ENCODE assay signal across 13 cellular contexts in genomic region chr20:2290486-2290885, GRCh38. TPM values are rescaled to one million over a fixed set of nuclear protein-coding genes. Genes with fewer than 3 reads are reported as not detected.
DNase-seq lines count a peak whose midpoint lies in the region; ATAC-seq and TF ChIP-seq lines count a peak whose summit lies in the region.
"Had no signal": no experiment of that assay in that cellular context is flagged by ENCODE, and none has a peak within 500 bp of the region (broad histone marks: within the 10 kb centered on the region; RNA-seq: fewer than 3 reads in every experiment).

No MANE protein-coding gene starts in this region.

- H3K4me1 ChIP-seq in mesodermal cell (ENCODE audit: control insufficient read depth, insufficient read depth, low read length, poor library complexity, severe bottlenecking), result peaks cover 12% of the 10 kb centered on the region

- intact Hi-C loops in CD14-positive monocyte (cut with micrococcal nuclease), result loop anchor here in 1 of 2 donors (10.0 kb wide), 1 partner anchor 164 kb away; no protein-coding TSS in a partner anchor

- peak overlapping the region; percentile 57 to 99 (median 76) for H3K27ac Mint-ChIP-seq in CD14-positive monocyte
- H3K27ac Mint-ChIP-seq in chondrocyte (ENCODE audit: unreplicated experiment), result no peak overlapping the region
- H3K27ac Mint-ChIP-seq: CD4-positive, alpha-beta T cell had no signal

- H3K4me3 Mint-ChIP-seq in CD14-positive monocyte (no peak overlapping the region), chondrocyte (ENCODE audit: unreplicated experiment) (no peak overlapping the region)
- H3K4me3 Mint-ChIP-seq: CD4-positive, alpha-beta T cell had no signal

- H3K27ac ChIP-seq in mesodermal cell (ENCODE audit: low read depth, low read length, severe bottlenecking), result peak overlapping the region; percentile 72
- H3K27ac ChIP-seq: GM23248 had no signal

- WGBS in mesodermal cell (ENCODE audit: insufficient coverage in 2 of 2), 2 experiments, result 98% methylated on average over 3 to 5 of the region's 5 CpGs

- H3K4me1 Mint-ChIP-seq in CD14-positive monocyte (peaks cover 60% of the 10 kb centered on the region), chondrocyte (ENCODE audit: low read depth) (no peaks in the 10 kb centered on the region)

- H3K27me3 Mint-ChIP-seq in CD14-positive monocyte (ENCODE audit: low read depth in 3 of 3) (peaks cover 0 to 2% (median 0%) of the 10 kb centered on the region in 3 donors), chondrocyte (ENCODE audit: low read depth) (peaks cover 8% of the 10 kb centered on the region)

- no peak overlapping the region for H3K4me3 ChIP-seq in mesodermal cell (ENCODE audit: extremely low read depth, insufficient read depth, low read length, poor library complexity, severe bottlenecking)
- H3K4me3 ChIP-seq: GM23248 had no signal

- H3K9me3 ChIP-seq in mesodermal cell (ENCODE audit: control insufficient read depth, low read length), result no peaks in the 10 kb centered on the region

- H3K36me3 ChIP-seq in mesodermal cell (ENCODE audit: control insufficient read depth, insufficient read depth, low read length), result no peaks in the 10 kb centered on the region

- DNase-seq in CD14-positive monocyte (ENCODE audit: low spot score), result no peak
- peak; percentile 36 for DNase-seq in chondrocyte (ENCODE audit: low spot score)
- no peak for DNase-seq in GM19238 (ENCODE audit: insufficient read length, low spot score)
- DNase-seq: Calu3; CD4-positive, alpha-beta T cell; DMS 273 treated with DMSO at 0.1 percent for 48 hours; GM23248 had no signal

- H3K36me3 Mint-ChIP-seq in CD14-positive monocyte (peaks cover 0 to 5% of the 10 kb centered on the region in 2 donors), chondrocyte (ENCODE audit: low read depth) (no peaks in the 10 kb centered on the region)

- no peaks in the 10 kb centered on the region for H3K9me3 Mint-ChIP-seq in CD14-positive monocyte
- H3K9me3 Mint-ChIP-seq in chondrocyte (ENCODE audit: low read depth), result no peaks in the 10 kb centered on the region
- H3K9me3 Mint-ChIP-seq: CD4-positive, alpha-beta T cell had no signal

- ATAC-seq in esophagus mucosa, result no peak
- no peak for ATAC-seq in GM18867 (IDR thresholded peaks at IDR 0.05; ENCODE audit: unreplicated experiment)
- ATAC-seq: HCT116 had no signal

- no peak for TF ChIP-seq CTCF in CD14-positive monocyte (IDR thresholded peaks at IDR 0.05)
- TF ChIP-seq CTCF in chondrocyte (IDR thresholded peaks at IDR 0.05), result no peak

RNA-seq across cellular contexts. Expression of gene TGM3, which starts 5.3 kb away (rescaled TPM):
- polyA plus RNA-seq in CD14-positive monocyte, result not detected
- total RNA-seq in chondrocyte, result not detected in 3 replicates
- 0.74 TPM for polyA plus RNA-seq in mesodermal cell (2013, experiment 1 of 2)
- 0.86 TPM for polyA plus RNA-seq in mesodermal cell (2013, experiment 2 of 2)
- 1,379 TPM for total RNA-seq in esophagus mucosa
- total RNA-seq: Calu3; CD4-positive, alpha-beta T cell; Daoy had no signal
- polyA plus RNA-seq: BJ had no signal

Comparison
In these comparisons a context has a peak if more than half of its experiments do, and no peak if none do; other contexts are left out.
1. RNA of gene TGM3, which starts 5.3 kb away (total RNA-seq): 1,379 TPM in esophagus mucosa (single experiment); not detected in chondrocyte; every median in the first group is over 1,000 times any median in the second.